2 cellular contexts compared by ENCODE assay signal in genomic region chr11:57662893-57663292, GRCh38.
TF ChIP-seq lines count a peak whose summit lies in the region.

No MANE protein-coding gene starts in this region.

TF ChIP-seq in SK-N-SH, 30 proteins besides CTCF, POLR2A, EP300 and RAD21 (continued from another document):
- TF ChIP-seq FOXJ3 (CRISPR knock-in tag; IDR thresholded peaks at IDR 0.05): no peak
- no peak for TF ChIP-seq TCF12 (IDR thresholded peaks at IDR 0.05)
- no peak for TF ChIP-seq RXRA (IDR thresholded peaks at IDR 0.05; ENCODE audit: borderline replicate concordance, low read depth)
- TF ChIP-seq MEF2A (IDR thresholded peaks at IDR 0.05; ENCODE audit: borderline replicate concordance, low read depth): no peak
- TF ChIP-seq FOSL2 (IDR thresholded peaks at IDR 0.05; ENCODE audit: borderline replicate concordance, low read depth): no peak
- no peak for TF ChIP-seq YY1 (IDR thresholded peaks at IDR 0.05; ENCODE audit: low read depth)
- TF ChIP-seq REST (IDR thresholded peaks at IDR 0.05; ENCODE audit: low read depth, low read length): no peak
- no peak for TF ChIP-seq TAF1 (IDR thresholded peaks at IDR 0.05; ENCODE audit: borderline replicate concordance, low read depth, low read length)
- no peak for TF ChIP-seq JUND (IDR thresholded peaks at IDR 0.05)
- no peak for TF ChIP-seq ZBTB33 (IDR thresholded peaks at IDR 0.05; ENCODE audit: borderline replicate concordance, low read depth)

TF ChIP-seq in SK-N-SH treated with all-trans-retinoic acid at 6 μM for 48 hours, 23 proteins besides CTCF, POLR2A, EP300 and RAD21 (continued from another document):
- TF ChIP-seq POU6F1 (CRISPR knock-in tag; IDR thresholded peaks at IDR 0.05; ENCODE audit: borderline replicate concordance, low read depth): no peak
- TF ChIP-seq TSHZ2 (CRISPR knock-in tag; IDR thresholded peaks at IDR 0.05): no peak
- no peak for TF ChIP-seq ZNF565 (CRISPR knock-in tag; conservative IDR thresholded peaks at IDR 0.05; ENCODE audit: low read depth)
- no peak for TF ChIP-seq ZC3H10 (CRISPR knock-in tag; IDR thresholded peaks at IDR 0.05)
- no peak for TF ChIP-seq PPARA (CRISPR knock-in tag; IDR thresholded peaks at IDR 0.05; ENCODE audit: borderline replicate concordance)
- no peak for TF ChIP-seq ESRRG (CRISPR knock-in tag; IDR thresholded peaks at IDR 0.05)
- TF ChIP-seq GLIS3 (CRISPR knock-in tag; IDR thresholded peaks at IDR 0.05): no peak
- no peak for TF ChIP-seq ZNF70 (CRISPR knock-in tag; IDR thresholded peaks at IDR 0.05)
- no peak for TF ChIP-seq SNAI2 (CRISPR knock-in tag; IDR thresholded peaks at IDR 0.05)
- TF ChIP-seq OSR1 (CRISPR knock-in tag; IDR thresholded peaks at IDR 0.05): no peak
